Comparison of ENCODE assay signal across 10 cellular contexts in genomic region chr6:41092421-41093140, GRCh38. TPM values are rescaled to one million over a fixed set of nuclear protein-coding genes. Genes with fewer than 3 reads are reported as not detected.
DNase-seq lines count a peak whose midpoint lies in the region; ATAC-seq and TF ChIP-seq lines count a peak whose summit lies in the region.
"Had no signal": no experiment of that assay in that cellular context is flagged by ENCODE, and none has a peak within 500 bp of the region (broad histone marks: within the 10 kb centered on the region; RNA-seq: fewer than 3 reads in every experiment).

No MANE protein-coding gene starts in this region.

- H3K4me3 ChIP-seq in astrocyte of the cerebellum (ENCODE audit: low read depth, low read length) = no peak overlapping the region
- no peak overlapping the region for H3K4me3 ChIP-seq in neural progenitor cell
- H3K4me3 ChIP-seq: prostate gland had no signal

- in situ Hi-C loops in astrocyte of the cerebellum (cut with HindIII; ENCODE audit: low sequenced_read_pairs) = no loop called here

- DNase-seq in NCI-H345 (lab: John Stamatoyannopoulos, UW) = peak; percentile 11
- DNase-seq in NCI-H345 treated with DMSO at 0.1 percent for 48 hours (lab: John Stamatoyannopoulos, UW; ENCODE audit: unreplicated experiment) = no peak
- no peak for DNase-seq in astrocyte of the cerebellum (ENCODE audit: low read depth)
- no peak for DNase-seq in neural progenitor cell (ENCODE audit: low spot score)
- no peak for DNase-seq in NOMO-1 treated with dmso at 0.1 percent for 144 hours (lab: John Stamatoyannopoulos, UW; ENCODE audit: unreplicated experiment)
- DNase-seq: activated naive CD4-positive, alpha-beta T cell treated with Interleukin-2 at 50 U/mL for 16 hours had no signal

- H3K27me3 ChIP-seq in neural progenitor cell = no peaks in the 10 kb centered on the region

- H3K36me3 ChIP-seq in neural progenitor cell = peaks cover 45% of the 10 kb centered on the region

- no peaks in the 10 kb centered on the region for H3K9me3 ChIP-seq in neural progenitor cell (ENCODE audit: low read depth)
- H3K9me3 ChIP-seq: prostate gland had no signal

- no peak for ATAC-seq in HG03565 (IDR thresholded peaks at IDR 0.05; ENCODE audit: unreplicated experiment)
- no peak for ATAC-seq in GM21390 (IDR thresholded peaks at IDR 0.05; ENCODE audit: unreplicated experiment)

- peaks cover 15% of the 10 kb centered on the region for H4K20me1 ChIP-seq in neural progenitor cell (ENCODE audit: low read depth)

- peaks cover 2% of the 10 kb centered on the region for H3K27me3 Mint-ChIP-seq in neural progenitor cell (ENCODE audit: insufficient read depth, low read depth)

- H3K4me2 ChIP-seq in neural progenitor cell = no peak overlapping the region

- H3K4me1 ChIP-seq in neural progenitor cell = no peaks in the 10 kb centered on the region
- H3K4me1 ChIP-seq: prostate gland had no signal

- H3F3A ChIP-seq in neural progenitor cell (ENCODE audit: low read depth) = no peaks in the 10 kb centered on the region

- no peak overlapping the region for H3K9ac ChIP-seq in neural progenitor cell

- H3K79me2 ChIP-seq in neural progenitor cell (ENCODE audit: low read depth) = peaks cover 4% of the 10 kb centered on the region

- no peak overlapping the region for H3K27ac ChIP-seq in neural progenitor cell
- H3K27ac ChIP-seq: prostate gland had no signal

- no peaks in the 10 kb centered on the region for H3K9me3 Mint-ChIP-seq in neural progenitor cell

- peaks cover 39% of the 10 kb centered on the region for H3K36me3 Mint-ChIP-seq in neural progenitor cell

- no peak overlapping the region for H2AFZ ChIP-seq in neural progenitor cell (replicated peaks)

- no peak overlapping the region for H3K4me3 Mint-ChIP-seq in neural progenitor cell

- no peaks in the 10 kb centered on the region for H3K4me1 Mint-ChIP-seq in neural progenitor cell

- TF ChIP-seq CTCF in LNCAP (IDR thresholded peaks at IDR 0.05) (peak; percentile 34; the same call in 1 of the 2 replicates), astrocyte of the cerebellum (IDR thresholded peaks at IDR 0.05; ENCODE audit: low read depth, low read length, missing control alignments) (peak; percentile 43), neural progenitor cell (IDR thresholded peaks at IDR 0.05) (peak; percentile 39)

- H3K27ac Mint-ChIP-seq in neural progenitor cell = no peak overlapping the region

RNA-seq across cellular contexts. Expression of gene NFYA, which starts 19.8 kb away (rescaled TPM):
- total RNA-seq in neural progenitor cell (ENCODE audit: low replicate concordance) = 34.8 and 47.9 TPM in 2 replicates

RNA-seq across cellular contexts. Expression of gene OARD1, which starts 20.4 kb away (rescaled TPM):
- 41.9 and 67.9 TPM in 2 replicates for total RNA-seq in neural progenitor cell (ENCODE audit: low replicate concordance)

RNA-seq across cellular contexts. Expression of gene APOBEC2, which starts 39.6 kb away (rescaled TPM):
- 0.46 TPM in 1 of 2 replicates, not detected in the other for total RNA-seq in neural progenitor cell (ENCODE audit: low replicate concordance)

RNA-seq across cellular contexts. Expression of gene TSPO2, which starts 50.3 kb away (rescaled TPM):
- total RNA-seq in neural progenitor cell (ENCODE audit: low replicate concordance) = not detected in 2 replicates
- total RNA-seq: prostate gland had no signal

RNA-seq across cellular contexts. Expression of gene UNC5CL, which starts 53.6 kb away (rescaled TPM):
- total RNA-seq in neural progenitor cell (ENCODE audit: low replicate concordance) = 2.2 and 5.0 TPM in 2 replicates
